1 cellular context compared by ENCODE assay signal in the genomic region with DNA sequence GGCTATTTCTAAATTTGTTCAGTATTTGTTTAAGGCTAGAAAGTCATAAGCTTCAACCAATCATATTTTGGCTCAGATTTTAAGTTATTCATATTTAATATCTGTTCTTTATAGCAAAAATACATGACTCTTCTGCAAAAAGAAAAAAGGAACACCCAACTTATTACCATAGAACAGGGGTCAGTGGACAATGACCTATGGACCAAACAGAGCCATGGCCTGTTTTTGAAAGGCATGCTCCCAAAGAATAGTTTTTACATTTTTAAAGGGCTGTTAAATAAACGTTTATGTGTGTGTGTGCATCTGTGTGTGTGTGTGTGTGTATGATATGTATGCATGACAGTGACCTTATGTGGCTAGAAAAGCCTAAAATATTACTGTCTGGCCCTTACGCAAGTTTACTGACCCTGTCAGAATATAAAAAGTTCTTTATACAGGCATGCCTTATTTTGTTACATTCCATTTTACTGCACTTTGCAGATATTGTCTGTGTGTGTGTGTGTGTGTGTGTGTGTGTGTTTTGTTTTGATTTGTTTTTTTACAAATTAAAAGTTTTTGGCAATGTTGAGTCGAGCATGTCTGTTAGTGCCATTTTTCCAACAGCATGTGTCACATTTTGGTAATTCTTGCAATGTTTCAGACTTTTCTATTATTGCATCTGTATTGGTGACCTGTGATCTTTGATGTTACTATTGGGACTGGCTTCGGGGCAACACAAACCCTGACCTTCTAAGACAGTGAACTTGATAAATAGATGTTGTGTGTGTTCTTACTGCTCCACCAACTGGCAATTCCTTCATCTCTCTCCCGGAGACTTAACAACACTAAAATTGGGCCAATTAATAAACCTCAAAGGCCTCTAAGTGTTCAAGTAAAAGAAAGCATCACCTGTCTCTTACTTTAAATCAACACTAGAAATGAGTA.
TF ChIP-seq lines count a peak whose summit lies in the region.

No MANE protein-coding gene starts in this region.

TF ChIP-seq in HepG2, 621 proteins besides CTCF, POLR2A, EP300 and RAD21 (continues in another document):
- no peak for TF ChIP-seq ZNF367 (CRISPR knock-in tag; IDR thresholded peaks at IDR 0.05; ENCODE audit: borderline replicate concordance)
- peak; percentile 29; the same call in 1 of the 2 replicates for TF ChIP-seq POGZ (CRISPR knock-in tag; IDR thresholded peaks at IDR 0.05)
- peak; percentile 44; the same call in 1 of the 2 replicates for TF ChIP-seq NR2F6 (IDR thresholded peaks at IDR 0.05)
- no peak for TF ChIP-seq NR2F6 (CRISPR knock-in tag; IDR thresholded peaks at IDR 0.05)
- TF ChIP-seq ZNF891 (CRISPR knock-in tag; IDR thresholded peaks at IDR 0.05): no peak
- no peak for TF ChIP-seq U2AF1 (optimal IDR thresholded peaks at IDR 0.05; ENCODE audit: low read depth, low read length)
- TF ChIP-seq SALL1 (CRISPR knock-in tag; IDR thresholded peaks at IDR 0.05): peak; percentile 29; the same call in 1 of the 2 replicates
- TF ChIP-seq AGO2 (optimal IDR thresholded peaks at IDR 0.05; ENCODE audit: low read depth, low read length): no peak
- TF ChIP-seq TCF12 (IDR thresholded peaks at IDR 0.05): no peak
- TF ChIP-seq TCF12 (CRISPR knock-in tag; IDR thresholded peaks at IDR 0.05): no peak
- 0 out of 2 replicates have a peak, but pooled peaks have one; percentile 21 for TF ChIP-seq MEF2D (CRISPR knock-in tag; IDR thresholded peaks at IDR 0.05)
- TF ChIP-seq ZNF646 (CRISPR knock-in tag; IDR thresholded peaks at IDR 0.05): peak; percentile 72; the same call in 1 of the 2 replicates
- no peak for TF ChIP-seq MBNL3 (CRISPR knock-in tag; conservative IDR thresholded peaks at IDR 0.05)
- TF ChIP-seq ZNF44 (CRISPR knock-in tag; IDR thresholded peaks at IDR 0.05): no peak
- no peak for TF ChIP-seq SOX6 (IDR thresholded peaks at IDR 0.05)
- TF ChIP-seq SOX6 (CRISPR knock-in tag; IDR thresholded peaks at IDR 0.05): peak; percentile 49; the same call in 1 of the 2 replicates
- TF ChIP-seq ZNF260 (CRISPR knock-in tag; IDR thresholded peaks at IDR 0.05; ENCODE audit: borderline replicate concordance, low read depth): no peak
- TF ChIP-seq DMAP1 (CRISPR knock-in tag; IDR thresholded peaks at IDR 0.05): no peak
- TF ChIP-seq, protein P1, sequence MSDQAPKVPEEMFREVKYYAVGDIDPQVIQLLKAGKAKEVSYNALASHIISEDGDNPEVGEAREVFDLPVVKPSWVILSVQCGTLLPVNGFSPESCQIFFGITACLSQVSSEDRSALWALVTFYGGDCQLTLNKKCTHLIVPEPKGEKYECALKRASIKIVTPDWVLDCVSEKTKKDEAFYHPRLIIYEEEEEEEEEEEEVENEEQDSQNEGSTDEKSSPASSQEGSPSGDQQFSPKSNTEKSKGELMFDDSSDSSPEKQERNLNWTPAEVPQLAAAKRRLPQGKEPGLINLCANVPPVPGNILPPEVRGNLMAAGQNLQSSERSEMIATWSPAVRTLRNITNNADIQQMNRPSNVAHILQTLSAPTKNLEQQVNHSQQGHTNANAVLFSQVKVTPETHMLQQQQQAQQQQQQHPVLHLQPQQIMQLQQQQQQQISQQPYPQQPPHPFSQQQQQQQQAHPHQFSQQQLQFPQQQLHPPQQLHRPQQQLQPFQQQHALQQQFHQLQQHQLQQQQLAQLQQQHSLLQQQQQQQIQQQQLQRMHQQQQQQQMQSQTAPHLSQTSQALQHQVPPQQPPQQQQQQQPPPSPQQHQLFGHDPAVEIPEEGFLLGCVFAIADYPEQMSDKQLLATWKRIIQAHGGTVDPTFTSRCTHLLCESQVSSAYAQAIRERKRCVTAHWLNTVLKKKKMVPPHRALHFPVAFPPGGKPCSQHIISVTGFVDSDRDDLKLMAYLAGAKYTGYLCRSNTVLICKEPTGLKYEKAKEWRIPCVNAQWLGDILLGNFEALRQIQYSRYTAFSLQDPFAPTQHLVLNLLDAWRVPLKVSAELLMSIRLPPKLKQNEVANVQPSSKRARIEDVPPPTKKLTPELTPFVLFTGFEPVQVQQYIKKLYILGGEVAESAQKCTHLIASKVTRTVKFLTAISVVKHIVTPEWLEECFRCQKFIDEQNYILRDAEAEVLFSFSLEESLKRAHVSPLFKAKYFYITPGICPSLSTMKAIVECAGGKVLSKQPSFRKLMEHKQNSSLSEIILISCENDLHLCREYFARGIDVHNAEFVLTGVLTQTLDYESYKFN (CRISPR knock-in tag; conservative IDR thresholded peaks at IDR 0.05): peak; percentile 61
- TF ChIP-seq IKZF5 (CRISPR knock-in tag; IDR thresholded peaks at IDR 0.05): no peak
- peak; percentile 46; the same call in 1 of the 2 replicates for TF ChIP-seq AHDC1 (CRISPR knock-in tag; IDR thresholded peaks at IDR 0.05; ENCODE audit: borderline replicate concordance)
- TF ChIP-seq, protein P2, sequence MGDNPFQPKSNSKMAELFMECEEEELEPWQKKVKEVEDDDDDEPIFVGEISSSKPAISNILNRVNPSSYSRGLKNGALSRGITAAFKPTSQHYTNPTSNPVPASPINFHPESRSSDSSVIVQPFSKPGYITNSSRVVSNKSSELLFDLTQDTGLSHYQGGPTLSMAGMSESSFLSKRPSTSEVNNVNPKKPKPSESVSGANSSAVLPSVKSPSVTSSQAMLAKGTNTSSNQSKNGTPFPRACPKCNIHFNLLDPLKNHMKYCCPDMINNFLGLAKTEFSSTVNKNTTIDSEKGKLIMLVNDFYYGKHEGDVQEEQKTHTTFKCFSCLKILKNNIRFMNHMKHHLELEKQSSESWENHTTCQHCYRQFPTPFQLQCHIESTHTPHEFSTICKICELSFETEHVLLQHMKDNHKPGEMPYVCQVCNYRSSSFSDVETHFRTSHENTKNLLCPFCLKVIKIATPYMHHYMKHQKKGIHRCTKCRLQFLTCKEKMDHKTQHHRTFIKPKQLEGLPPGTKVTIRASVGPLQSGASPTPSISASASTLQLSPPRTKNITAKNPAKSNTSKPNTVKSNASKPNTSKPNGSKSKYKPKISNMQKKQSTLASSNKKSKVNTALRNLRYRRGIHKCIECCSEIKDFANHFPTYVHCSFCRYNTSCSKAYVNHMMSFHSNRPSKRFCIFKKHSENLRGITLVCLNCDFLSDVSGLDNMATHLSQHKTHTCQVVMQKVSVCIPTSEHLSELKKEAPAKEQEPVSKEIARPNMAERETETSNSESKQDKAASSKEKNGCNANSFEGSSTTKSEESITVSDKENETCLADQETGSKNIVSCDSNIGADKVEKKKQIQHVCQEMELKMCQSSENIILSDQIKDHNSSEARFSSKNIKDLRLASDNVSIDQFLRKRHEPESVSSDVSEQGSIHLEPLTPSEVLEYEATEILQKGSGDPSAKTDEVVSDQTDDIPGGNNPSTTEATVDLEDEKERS (CRISPR knock-in tag; IDR thresholded peaks at IDR 0.05): 0 out of 2 replicates have a peak, but pooled peaks have one; percentile 37
- TF ChIP-seq FUBP1 (CRISPR knock-in tag; IDR thresholded peaks at IDR 0.05; ENCODE audit: borderline replicate concordance): no peak
- no peak for TF ChIP-seq ZNF205 (CRISPR knock-in tag; IDR thresholded peaks at IDR 0.05)
- TF ChIP-seq GZF1 (CRISPR knock-in tag; IDR thresholded peaks at IDR 0.05): no peak
- 0 out of 4 replicates have a peak, but pooled peaks of 1 of the 2 experiments have one; percentile 14 for TF ChIP-seq NR2F1 (CRISPR knock-in tag; IDR thresholded peaks at IDR 0.05)
- TF ChIP-seq HNF4G (IDR thresholded peaks at IDR 0.05; ENCODE audit: borderline replicate concordance, low read depth, low read length): peak; percentile 28; the same call in 1 of the 2 replicates
- TF ChIP-seq HNF4G (CRISPR knock-in tag; IDR thresholded peaks at IDR 0.05; ENCODE audit: borderline replicate concordance, low read depth): no peak
- TF ChIP-seq ZNF143 (CRISPR knock-in tag; IDR thresholded peaks at IDR 0.05): no peak
- 0 out of 2 replicates have a peak, but pooled peaks have one; percentile 16 for TF ChIP-seq NFIC (IDR thresholded peaks at IDR 0.05; ENCODE audit: low read length)
- TF ChIP-seq POLR2AphosphoS5 (IDR thresholded peaks at IDR 0.05; ENCODE audit: low read depth, low read length): no peak
